8 cellular contexts compared by ENCODE assay signal in genomic region chr17:60598001-60598736, GRCh38. TPM values are rescaled to one million over a fixed set of nuclear protein-coding genes. Genes with fewer than 3 reads are reported as not detected.
DNase-seq lines count a peak whose midpoint lies in the region; ATAC-seq and TF ChIP-seq lines count a peak whose summit lies in the region.

No MANE protein-coding gene starts in this region.

- no peak overlapping the region for H4K5ac ChIP-seq in IMR-90 (ENCODE audit: low read depth, low read length)

- peak overlapping the region; percentile 25 for H3K27ac Mint-ChIP-seq in CD4-positive, alpha-beta T cell
- H3K27ac Mint-ChIP-seq in activated B cell treated with CpG ODN at 0.5 μM for 24 hours, result peak overlapping the region; percentile 13
- peak overlapping the region in 5 of 10 donors; percentile 6 to 40 (median 26) for H3K27ac Mint-ChIP-seq in naive thymus-derived CD8-positive, alpha-beta T cell

- H2AK5ac ChIP-seq in IMR-90 (ENCODE audit: low read depth, low read length), result no peak overlapping the region

- no peaks in the 10 kb centered on the region for H3K27me3 ChIP-seq in CD4-positive, alpha-beta T cell (ENCODE audit: control insufficient read depth, insufficient read depth, low read length)
- H3K27me3 ChIP-seq in IMR-90 (ENCODE audit: control insufficient read depth, insufficient read depth, low read length), result no peaks in the 10 kb centered on the region
- no peaks in the 10 kb centered on the region for H3K27me3 ChIP-seq in effector memory CD4-positive, alpha-beta T cell (replicated peaks; ENCODE audit: control insufficient read depth, insufficient read depth, low read length, poor library complexity, severe bottlenecking)

- in situ Hi-C loops in IMR-90 (cut with MboI; ENCODE audit: low sequenced_read_pairs), result no loop called here

- peaks cover 37% of the 10 kb centered on the region for H3K4me1 Mint-ChIP-seq in CD4-positive, alpha-beta T cell (ENCODE audit: low read depth)
- peaks cover 34% of the 10 kb centered on the region for H3K4me1 Mint-ChIP-seq in activated B cell treated with CpG ODN at 0.5 μM for 24 hours
- peaks cover 13 to 38% (median 26%) of the 10 kb centered on the region in 4 donors for H3K4me1 Mint-ChIP-seq in naive thymus-derived CD8-positive, alpha-beta T cell

- H3K9me3 ChIP-seq in CD4-positive, alpha-beta T cell (ENCODE audit: control insufficient read depth, low read length), result no peaks in the 10 kb centered on the region
- H3K9me3 ChIP-seq in IMR-90 (ENCODE audit: control insufficient read depth, insufficient read depth, low read length), result no peaks in the 10 kb centered on the region
- H3K9me3 ChIP-seq in effector memory CD4-positive, alpha-beta T cell (ENCODE audit: control insufficient read depth, low read length), result no peaks in the 10 kb centered on the region

- peaks cover 17% of the 10 kb centered on the region for H3K36me3 Mint-ChIP-seq in CD4-positive, alpha-beta T cell (ENCODE audit: low read depth)
- peaks cover 13% of the 10 kb centered on the region for H3K36me3 Mint-ChIP-seq in activated B cell treated with CpG ODN at 0.5 μM for 24 hours (ENCODE audit: low read depth)
- no peaks in the 10 kb centered on the region for H3K36me3 Mint-ChIP-seq in naive thymus-derived CD8-positive, alpha-beta T cell

- H4K91ac ChIP-seq in IMR-90 (ENCODE audit: insufficient read depth, low read depth, low read length), result no peak overlapping the region

- no peak overlapping the region for H2BK120ac ChIP-seq in IMR-90 (ENCODE audit: low read depth, low read length)

- peak overlapping the region; percentile 49; the same call in 1 of the 2 replicates for H3K4me2 ChIP-seq in IMR-90 (ENCODE audit: low read depth, low read length)

- H3K9me3 Mint-ChIP-seq in CD4-positive, alpha-beta T cell, result no peaks in the 10 kb centered on the region
- H3K9me3 Mint-ChIP-seq in activated B cell treated with CpG ODN at 0.5 μM for 24 hours, result no peaks in the 10 kb centered on the region
- H3K9me3 Mint-ChIP-seq in naive thymus-derived CD8-positive, alpha-beta T cell, result no peaks in the 10 kb centered on the region

- H2BK20ac ChIP-seq in IMR-90 (ENCODE audit: low read depth, low read length), result no peak overlapping the region

- H3K9ac ChIP-seq in IMR-90 (ENCODE audit: low read depth, low read length), result no peak overlapping the region; the same call in 1 of the 2 replicates

- intact Hi-C loops in CD4-positive, alpha-beta T cell (cut with DNase I, micrococcal nuclease), result loop anchor here in 1 of 2 experiments (2.0 to 5.0 kb wide), 3 partner anchors 73 to 1491 kb away; partner anchors contain the start of gene TRIM37
- intact Hi-C loops in IMR-90 (cut with micrococcal nuclease), result no loop called here
- intact Hi-C loops in activated B cell treated with CpG ODN at 0.5 μM for 24 hours (cut with micrococcal nuclease), result loop anchor here (2.0 kb wide), 1 partner anchor 199 kb away; no protein-coding TSS in a partner anchor

- no peak overlapping the region; the same call in 1 of the 2 replicates for H3K4ac ChIP-seq in IMR-90 (ENCODE audit: low read depth, low read length)

- H3K27ac ChIP-seq in CD4-positive, alpha-beta T cell (ENCODE audit: low read depth, low read length), result no peak overlapping the region
- H3K27ac ChIP-seq in IMR-90 (ENCODE audit: insufficient read depth, low read length), result no peak overlapping the region
- no peak overlapping the region for H3K27ac ChIP-seq in effector memory CD4-positive, alpha-beta T cell (ENCODE audit: insufficient read depth, low read length, poor library complexity, severe bottlenecking)

- no peak for TF ChIP-seq RAD21 in IMR-90 (IDR thresholded peaks at IDR 0.05; ENCODE audit: low read length)

- POLR2A ChIA-PET in CD4-positive, alpha-beta T cell (lab: Charles Lee), result interaction anchor here (1.1 to 1.9 kb wide), 2 partner anchors 15 to 205 kb away, joined by 3 to 7 read pairs; partner anchors contain the start of gene USP32
- POLR2A ChIA-PET in IMR-90 (lab: Charles Lee; ENCODE audit: unreplicated experiment) (no interaction called here), activated B cell treated with CpG ODN at 0.5 μM for 24 hours (lab: Charles Lee) (no interaction called here)
- POLR2A ChIA-PET in naive thymus-derived CD8-positive, alpha-beta T cell (lab: Charles Lee), result no interaction called here

- CTCF ChIA-PET in CD4-positive, alpha-beta T cell (lab: Charles Lee), result no interaction called here
- CTCF ChIA-PET in IMR-90 (lab: Yijun Ruan, JAX), result no interaction called here
- CTCF ChIA-PET in activated B cell treated with CpG ODN at 0.5 μM for 24 hours (lab: Charles Lee), result no interaction called here

- no peak for TF ChIP-seq POLR2A in IMR-90 (IDR thresholded peaks at IDR 0.05; ENCODE audit: low read depth, low read length)

- peak overlapping the region in 1 of 2 experiments; percentile 45; a peak in 2 of 4 replicates for H4K8ac ChIP-seq in IMR-90 (ENCODE audit: low read depth in 2 of 2, low read length in 2 of 2)

- H3K4me3 Mint-ChIP-seq in CD4-positive, alpha-beta T cell, result peak overlapping the region; percentile 71
- H3K4me3 Mint-ChIP-seq in activated B cell treated with CpG ODN at 0.5 μM for 24 hours, result peak overlapping the region; percentile 7
- H3K4me3 Mint-ChIP-seq in naive thymus-derived CD8-positive, alpha-beta T cell, result peak overlapping the region in 9 of 10 donors; percentile 5 to 67 (median 43)

- H3K4me3 ChIP-seq in IMR-90 (ENCODE audit: insufficient read depth, low read depth, low read length), result no peak overlapping the region
- H3K4me3 ChIP-seq in effector memory CD4-positive, alpha-beta T cell (ENCODE audit: insufficient read depth, low read depth, low read length, poor library complexity, severe bottlenecking), result no peak overlapping the region

- no peaks in the 10 kb centered on the region for H3K27me3 Mint-ChIP-seq in CD4-positive, alpha-beta T cell
- no peaks in the 10 kb centered on the region for H3K27me3 Mint-ChIP-seq in activated B cell treated with CpG ODN at 0.5 μM for 24 hours
- H3K27me3 Mint-ChIP-seq in naive thymus-derived CD8-positive, alpha-beta T cell, result peaks cover 0 to 2% (median 0%) of the 10 kb centered on the region in 5 donors

- peaks cover 16% of the 10 kb centered on the region for H4K20me1 ChIP-seq in IMR-90 (ENCODE audit: insufficient read depth, low read length)

- H3K36me3 ChIP-seq in IMR-90 (ENCODE audit: control insufficient read depth, insufficient read depth, low read length), result no peaks in the 10 kb centered on the region
- H3K36me3 ChIP-seq in effector memory CD4-positive, alpha-beta T cell (ENCODE audit: control insufficient read depth, insufficient read depth, low read length), result no peaks in the 10 kb centered on the region

- DNase-seq in CD4-positive, alpha-beta T cell, result no peak
- no peak for DNase-seq in IMR-90
- no peak for DNase-seq in activated B cell treated with CpG ODN at 0.5 μM for 24 hours
- no peak for DNase-seq in naive thymus-derived CD8-positive, alpha-beta T cell
- no peak for DNase-seq in effector memory CD4-positive, alpha-beta T cell
- DNase-seq in HuH-7.5 (ENCODE audit: low spot score), result no peak

- peak overlapping the region; percentile 67; the same call in 1 of the 2 replicates for H3K23ac ChIP-seq in IMR-90 (ENCODE audit: low read depth, low read length)

- dilution Hi-C loops in IMR-90 (cut with HindIII; ENCODE audit: low sequenced_read_pairs, unreplicated experiment), result no loop called here

- BruUV-seq in IMR-90 (replicated peaks; lab: Mats Ljungman, UMichigan), result no TSS peak

- no peak overlapping the region; the same call in 1 of the 2 replicates for H3K14ac ChIP-seq in IMR-90 (replicated peaks; ENCODE audit: low read depth, low read length)

- H3K4me1 ChIP-seq in IMR-90 (ENCODE audit: control insufficient read depth, insufficient read depth, low read length), result no peaks in the 10 kb centered on the region; the same call in 1 of the 2 replicates
- peaks cover 4% of the 10 kb centered on the region for H3K4me1 ChIP-seq in effector memory CD4-positive, alpha-beta T cell (ENCODE audit: control insufficient read depth, insufficient read depth, low read length, poor library complexity, severe bottlenecking)

- H2AK9ac ChIP-seq in IMR-90 (replicated peaks; ENCODE audit: low read depth, low read length, poor library complexity), result no peak overlapping the region

- H3K9me1 ChIP-seq in IMR-90 (ENCODE audit: insufficient read depth, low read length), result no peaks in the 10 kb centered on the region

- peaks cover 0 to 12% of the 10 kb centered on the region in 2 experiments; a peak in 2 of 4 replicates for H3K79me1 ChIP-seq in IMR-90 (ENCODE audit: low read depth in 1 of 2, low read length in 2 of 2)

- no peak overlapping the region for H2AFZ ChIP-seq in IMR-90 (replicated peaks; ENCODE audit: low read length, poor library complexity)

- 50% methylated on average over 6 of the region's 7 CpGs; no CpG with 5 or more reads in 1 of the 2 experiments for WGBS in IMR-90 (ENCODE audit: extremely low coverage in 2 of 2, insufficient read length in 1 of 2), 2 experiments

- no peak for ATAC-seq in CD4-positive, alpha-beta T cell (ENCODE audit: poor library complexity)
- ATAC-seq in IMR-90 (ENCODE audit: low read depth), result no peak
- no peak for ATAC-seq in activated B cell treated with CpG ODN at 0.5 μM for 24 hours (ENCODE audit: low read depth)
- ATAC-seq in naive thymus-derived CD8-positive, alpha-beta T cell, result no peak
- ATAC-seq in HG02642 (IDR thresholded peaks at IDR 0.05; ENCODE audit: poor library complexity, unreplicated experiment), result no peak
- ATAC-seq in HG02759 (IDR thresholded peaks at IDR 0.05; ENCODE audit: unreplicated experiment), result no peak

- no peak overlapping the region for H3K18ac ChIP-seq in IMR-90 (ENCODE audit: low read depth, low read length)

- no peak for TF ChIP-seq CTCF in CD4-positive, alpha-beta T cell (IDR thresholded peaks at IDR 0.05)
- TF ChIP-seq CTCF in IMR-90 (conservative IDR thresholded peaks at IDR 0.05; ENCODE audit: low read depth, low read length), result no peak
- no peak for TF ChIP-seq CTCF in activated B cell treated with CpG ODN at 0.5 μM for 24 hours (IDR thresholded peaks at IDR 0.05)

- no peak overlapping the region for H2BK15ac ChIP-seq in IMR-90 (ENCODE audit: low read depth, low read length)

- H3K56ac ChIP-seq in IMR-90 (ENCODE audit: extremely low read depth, insufficient read depth, low read length), result no peak overlapping the region

- peak overlapping the region; percentile 24 for H2BK5ac ChIP-seq in IMR-90 (ENCODE audit: low read depth, low read length, poor library complexity, severe bottlenecking)

TF ChIP-seq in IMR-90, 13 proteins besides CTCF, POLR2A, EP300 and RAD21 (continues in another document):
- TF ChIP-seq SMC3 (IDR thresholded peaks at IDR 0.05; ENCODE audit: low read depth, low read length) (no peak), MAFK (IDR thresholded peaks at IDR 0.05; ENCODE audit: low read depth, low read length) (no peak), NFE2L2 (IDR thresholded peaks at IDR 0.05; ENCODE audit: low read depth, low read length) (no peak)

RNA-seq across cellular contexts. Expression of gene PPM1D, which starts 1.8 kb away (rescaled TPM):
- total RNA-seq in CD4-positive, alpha-beta T cell, result 10 to 100 TPM; 18.1 to 18.3 TPM
- 15.8 and 16.1 TPM in 2 replicates for total RNA-seq in IMR-90 (2012; rRNA removed)
- polyA plus RNA-seq in IMR-90 (2012; rRNA removed), result 5.5 TPM in 2 replicates
- 4.0 and 4.4 TPM in 2 replicates for polyA plus RNA-seq in IMR-90 (2012; cell fraction: cytosol; rRNA removed)
- polyA plus RNA-seq in IMR-90 (2012; cell fraction: nucleus; rRNA removed; ENCODE audit: low replicate concordance), result 2.7 and 6.1 TPM in 2 replicates
- total RNA-seq in activated B cell treated with CpG ODN at 0.5 μM for 24 hours, result 12.9 and 13.3 TPM in 2 replicates
- 10 to 100 TPM; 18.3 to 18.6 TPM for total RNA-seq in naive thymus-derived CD8-positive, alpha-beta T cell
- polyA plus RNA-seq in naive thymus-derived CD8-positive, alpha-beta T cell, result 10 to 100 TPM in 1 of 3 donors, 1 to 10 TPM in 2; 5.8 to 10.9 (median 6.0) TPM

Comparison
In these comparisons a context has a peak if more than half of its experiments do, and no peak if none do; other contexts are left out.
1. H3K4me3 Mint-ChIP-seq: peak in every context shown above with its lines; median percentile 71 in CD4-positive, alpha-beta T cell; 43 in naive thymus-derived CD8-positive, alpha-beta T cell; 7 in activated B cell treated with CpG ODN at 0.5 μM for 24 hours.